Comparison of ENCODE assay signal across 28 cellular contexts in genomic region chr1:30679976-30680305, GRCh38. TPM values are rescaled to one million over a fixed set of nuclear protein-coding genes. Genes with fewer than 3 reads are reported as not detected.
"Had no signal": no experiment of that assay in that cellular context is flagged by ENCODE, and none has a peak within 500 bp of the region (broad histone marks: within the 10 kb centered on the region; RNA-seq: fewer than 3 reads in every experiment).

No MANE protein-coding gene starts in this region.

- H3K9me3 Mint-ChIP-seq: activated CD4-positive, alpha-beta T cell treated with anti-CD3 and anti-CD28 coated beads, Interleukin-2, amount 10 ng/mL, durations not matched to agents 24 days and 14 days; activated T-helper 1 cell treated with anti-CD3 and anti-CD28 coated beads, Interleukin-12 subunit alpha, Interleukin-12 subunit beta, Interleukin-2, Interleukin-4 antibody, amounts not matched to agents 30 ng/mL and 10 ng/mL and 1 ng/mL, durations not matched to agents 14 hours and 24 hours and 36 hours; activated T-helper 2 cell treated with anti-CD3 and anti-CD28 coated beads, Interferon-gamma antibody, Interleukin-2, Interleukin-4, amounts not matched to agents 10 μg/mL and 5 μg/mL and 100 μg/mL, durations not matched to agents 14 hours and 24 hours and 36 hours had no signal

- H3K36me3 Mint-ChIP-seq: activated CD4-positive, alpha-beta memory T cell treated with anti-CD3 and anti-CD28 coated beads for 36 hours; activated CD8-positive, alpha-beta memory T cell treated with anti-CD3 and anti-CD28 coated beads, Interleukin-2, amount 10 ng/mL, durations not matched to agents 7 days and 5 days; activated naive CD8-positive, alpha-beta T cell; brain had no signal

- DNase-seq: activated CD4-positive, alpha-beta memory T cell treated with anti-CD3 and anti-CD28 coated beads for 36 hours; activated CD4-positive, alpha-beta T cell treated with anti-CD3 and anti-CD28 coated beads for 36 hours; activated CD4-positive, alpha-beta T cell treated with anti-CD3 and anti-CD28 coated beads, Interleukin-2, amount 10 ng/mL, durations not matched to agents 24 days and 14 days; activated CD4-positive, CD25-positive, alpha-beta regulatory T cell; activated CD8-positive, alpha-beta memory T cell treated with anti-CD3 and anti-CD28 coated beads, Interleukin-2, amount 10 ng/mL, durations not matched to agents 7 days and 5 days; activated CD8-positive, alpha-beta memory T cell treated with anti-CD3 and anti-CD28 coated beads, Interleukin-2, amount 50 U/mL, for 4 hours; activated CD8-positive, alpha-beta T cell treated with anti-CD3 and anti-CD28 coated beads, Interleukin-2, amount 10 ng/mL, durations not matched to agents 7 days and 5 days; activated gamma-delta T cell treated with Interleukin-2 at 50 U/mL for 16 hours; activated naive CD4-positive, alpha-beta T cell treated with anti-CD3 and anti-CD28 coated beads, Interleukin-2, amount 50 U/mL, for 16 hours; activated naive CD4-positive, alpha-beta T cell treated with Interleukin-2 at 50 U/mL for 16 hours; activated T-cell treated with anti-CD3 and anti-CD28 coated beads, Interleukin-2, amount 50 U/mL, for 1 hour; activated T-cell treated with anti-CD3 and anti-CD28 coated beads, Interleukin-2, amount 50 U/mL, for 48 hours; central memory CD4-positive, alpha-beta T cell; cerebellar nuclear complex; colonic mucosa; effector CD8-positive, alpha-beta T cell; foreskin fibroblast; T-helper 2 cell had no signal

- H3K4me3 ChIP-seq: ascending aorta, breast epithelium, cardiac muscle cell, colonic mucosa had no signal

- H3K4me1 ChIP-seq: ascending aorta, colonic mucosa had no signal

- H3K4me1 Mint-ChIP-seq: activated CD4-positive, alpha-beta T cell treated with anti-CD3 and anti-CD28 coated beads, Interleukin-2, amount 10 ng/mL, durations not matched to agents 24 days and 14 days; activated CD8-positive, alpha-beta memory T cell treated with anti-CD3 and anti-CD28 coated beads, Interleukin-2, amount 10 ng/mL, durations not matched to agents 7 days and 5 days had no signal

- ATAC-seq: activated CD4-positive, alpha-beta T cell treated with anti-CD3 and anti-CD28 coated beads for 36 hours; activated CD8-positive, alpha-beta memory T cell treated with anti-CD3 and anti-CD28 coated beads, Interleukin-2, amount 10 ng/mL, durations not matched to agents 7 days and 5 days; activated CD8-positive, alpha-beta T cell treated with anti-CD3 and anti-CD28 coated beads, Interleukin-2, amount 10 ng/mL, durations not matched to agents 7 days and 5 days; esophagus mucosa had no signal

- H3K4me3 Mint-ChIP-seq: activated CD4-positive, alpha-beta memory T cell treated with anti-CD3 and anti-CD28 coated beads for 36 hours; activated CD4-positive, alpha-beta T cell treated with anti-CD3 and anti-CD28 coated beads for 36 hours; activated CD4-positive, alpha-beta T cell treated with anti-CD3 and anti-CD28 coated beads, Interleukin-2, amount 10 ng/mL, durations not matched to agents 24 days and 14 days; activated CD8-positive, alpha-beta memory T cell treated with anti-CD3 and anti-CD28 coated beads, Interleukin-2, amount 10 ng/mL, durations not matched to agents 7 days and 5 days; activated CD8-positive, alpha-beta T cell treated with anti-CD3 and anti-CD28 coated beads, Interleukin-2, amount 10 ng/mL, durations not matched to agents 7 days and 5 days; activated naive CD8-positive, alpha-beta T cell; activated T-helper 1 cell treated with anti-CD3 and anti-CD28 coated beads, Interleukin-12 subunit alpha, Interleukin-12 subunit beta, Interleukin-2, Interleukin-4 antibody, amounts not matched to agents 30 ng/mL and 10 ng/mL and 1 ng/mL, durations not matched to agents 14 hours and 24 hours and 36 hours; brain had no signal

- H3K27ac Mint-ChIP-seq: activated CD4-positive, alpha-beta memory T cell treated with anti-CD3 and anti-CD28 coated beads for 36 hours; activated CD4-positive, alpha-beta T cell treated with anti-CD3 and anti-CD28 coated beads for 36 hours; activated CD4-positive, alpha-beta T cell treated with anti-CD3 and anti-CD28 coated beads, Interleukin-2, amount 10 ng/mL, durations not matched to agents 24 days and 14 days; activated CD8-positive, alpha-beta memory T cell treated with anti-CD3 and anti-CD28 coated beads, Interleukin-2, amount 10 ng/mL, durations not matched to agents 7 days and 5 days; activated CD8-positive, alpha-beta T cell treated with anti-CD3 and anti-CD28 coated beads, Interleukin-2, amount 10 ng/mL, durations not matched to agents 7 days and 5 days; activated naive CD8-positive, alpha-beta T cell; activated T-helper 1 cell treated with anti-CD3 and anti-CD28 coated beads, Interleukin-12 subunit alpha, Interleukin-12 subunit beta, Interleukin-2, Interleukin-4 antibody, amounts not matched to agents 30 ng/mL and 10 ng/mL and 1 ng/mL, durations not matched to agents 14 hours and 24 hours and 36 hours; activated T-helper 2 cell treated with anti-CD3 and anti-CD28 coated beads, Interferon-gamma antibody, Interleukin-2, Interleukin-4, amounts not matched to agents 10 μg/mL and 5 μg/mL and 100 μg/mL, durations not matched to agents 14 hours and 24 hours and 36 hours; brain had no signal

- H3K27me3 ChIP-seq: cardiac muscle cell had no signal

- H3K36me3 ChIP-seq: ascending aorta, breast epithelium, cardiac muscle cell, colonic mucosa had no signal

- H3K27ac ChIP-seq: ascending aorta, breast epithelium, cardiac muscle cell, colonic mucosa had no signal

- H3K9me3 ChIP-seq: ascending aorta, colonic mucosa had no signal

RNA-seq across cellular contexts. Expression of gene MATN1, which starts 43.4 kb away (rescaled TPM):
- total RNA-seq: activated CD8-positive, alpha-beta T cell treated with anti-CD3 and anti-CD28 coated beads, Interleukin-2, amount 10 ng/mL, durations not matched to agents 7 days and 5 days; breast epithelium; colonic mucosa; epithelial cell of proximal tubule; esophagus mucosa; T-helper 1 cell treated with Interleukin-12 subunit alpha and Interleukin-12 subunit beta and Interleukin-4 antibody, amounts not matched to agents 30 ng/mL and 1 ng/mL, for 36 hours had no signal
